In genomic region chr9:27117489-27118135, GRCh38 we compare ENCODE assay signal across 13 cellular contexts. TPM values are rescaled to one million over a fixed set of nuclear protein-coding genes. Genes with fewer than 3 reads are reported as not detected.
A peak's percentile ranks its signal among the peaks of the same experiment; 100 is the strongest.
DNase-seq lines count a peak whose midpoint lies in the region; ATAC-seq and TF ChIP-seq lines count a peak whose summit lies in the region.
"Had no signal": no experiment of that assay in that cellular context is flagged by ENCODE, and none has a peak within 500 bp of the region (broad histone marks: within the 10 kb centered on the region; RNA-seq: fewer than 3 reads in every experiment).

No MANE protein-coding gene starts in this region.

- no peaks in the 10 kb centered on the region for H3K27me3 ChIP-seq in esophagus muscularis mucosa
- no peaks in the 10 kb centered on the region for H3K27me3 ChIP-seq in mucosa of rectum (ENCODE audit: control insufficient read depth in 2 of 2, insufficient read depth in 2 of 2, low read length in 2 of 2)
- no peaks in the 10 kb centered on the region for H3K27me3 ChIP-seq in SK-N-SH (ENCODE audit: insufficient read depth)

- no peaks in the 10 kb centered on the region for H3K79me2 ChIP-seq in SK-N-SH (ENCODE audit: insufficient read depth)

- no peaks in the 10 kb centered on the region for H4K20me1 ChIP-seq in SK-N-SH (ENCODE audit: insufficient read depth)

- H3K27ac Mint-ChIP-seq in stimulated activated memory B cell treated with anti-CD40 and anti-IgM and Interleukin-4, amounts not matched to agents 10 μg/mL and 1 μg/mL and 100 μg/mL, for 72 hours, result no peak overlapping the region
- H3K27ac Mint-ChIP-seq: CD4-positive, CD25-positive, alpha-beta regulatory T cell had no signal

- H3K36me3 ChIP-seq in esophagus muscularis mucosa (no peaks in the 10 kb centered on the region), mucosa of rectum (ENCODE audit: control insufficient read depth in 2 of 2, insufficient read depth in 2 of 2, low read length in 2 of 2) (no peaks in the 10 kb centered on the region), SK-N-SH (replicated peaks in 1 of 2; ENCODE audit: control insufficient read depth in 1 of 2, insufficient read depth in 2 of 2, low read length in 1 of 2) (no peaks in the 10 kb centered on the region)

- CTCF ChIA-PET in SK-N-SH (lab: Yijun Ruan, JAX), result no interaction called here

- H2AFZ ChIP-seq in SK-N-SH (ENCODE audit: low read depth), result no peak overlapping the region

- POLR2A ChIA-PET in SK-N-SH (lab: Yijun Ruan, JAX), result no interaction called here

- intact Hi-C loops in esophagus muscularis mucosa (cut with DNase I), result no loop called here

- peaks cover 3% of the 10 kb centered on the region for H3K9me3 Mint-ChIP-seq in stimulated activated memory B cell treated with anti-CD40 and anti-IgM and Interleukin-4, amounts not matched to agents 10 μg/mL and 1 μg/mL and 100 μg/mL, for 72 hours

- peaks cover under 1% of the 10 kb centered on the region for H3K27me3 Mint-ChIP-seq in stimulated activated memory B cell treated with anti-CD40 and anti-IgM and Interleukin-4, amounts not matched to agents 10 μg/mL and 1 μg/mL and 100 μg/mL, for 72 hours
- H3K27me3 Mint-ChIP-seq: CD4-positive, CD25-positive, alpha-beta regulatory T cell had no signal

- H3K4me1 ChIP-seq in esophagus muscularis mucosa (peaks cover 5 to 24% (median 13%) of the 10 kb centered on the region in 4 donors), mucosa of rectum (ENCODE audit: control insufficient read depth in 2 of 2, insufficient read depth in 2 of 2, low read length in 2 of 2) (peaks cover 0 to 4% of the 10 kb centered on the region in 2 donors), SK-N-SH (ENCODE audit: control insufficient read depth in 1 of 2, insufficient read depth in 2 of 2, low read depth in 1 of 2, low read length in 1 of 2) (peaks cover 0 to 14% of the 10 kb centered on the region in 2 experiments; a peak in 1 of 4 replicates)

- WGBS in esophagus muscularis mucosa, result 62% methylated on average over 10 of the region's 10 CpGs
- 78% methylated on average over 10 of the region's 10 CpGs for WGBS in SK-N-SH (ENCODE audit: low lambda C conversion rate)

- no peak for TF ChIP-seq EP300 in esophagus muscularis mucosa (IDR thresholded peaks at IDR 0.05)
- TF ChIP-seq EP300 in SK-N-SH (IDR thresholded peaks at IDR 0.05; ENCODE audit: borderline replicate concordance in 1 of 2, low read depth in 1 of 2, low read length in 1 of 2), result no peak

- TF ChIP-seq POLR2A in esophagus muscularis mucosa (IDR thresholded peaks at IDR 0.05; ENCODE audit: low read depth), result no peak

- ATAC-seq in HG03159 (IDR thresholded peaks at IDR 0.05; ENCODE audit: unreplicated experiment), result no peak
- ATAC-seq in stimulated activated memory B cell treated with anti-CD40 and anti-IgM and Interleukin-4, amounts not matched to agents 10 μg/mL and 1 μg/mL and 100 μg/mL, for 72 hours, result no peak

- H3K4me2 ChIP-seq in SK-N-SH, result no peak overlapping the region

- peak overlapping the region; percentile 0 to 58 (median 44) for H3K27ac ChIP-seq in esophagus muscularis mucosa (replicated peaks in 1 of 4)
- peak overlapping the region; percentile 61 to 66 for H3K27ac ChIP-seq in mucosa of rectum (ENCODE audit: low read depth in 2 of 2, low read length in 2 of 2)
- no peak overlapping the region for H3K27ac ChIP-seq in SK-N-SH (ENCODE audit: low read depth in 2 of 2, low read length in 1 of 2)
- H3K27ac ChIP-seq: HL-60 had no signal

- H3K4me1 Mint-ChIP-seq in stimulated activated memory B cell treated with anti-CD40 and anti-IgM and Interleukin-4, amounts not matched to agents 10 μg/mL and 1 μg/mL and 100 μg/mL, for 72 hours, result no peaks in the 10 kb centered on the region
- H3K4me1 Mint-ChIP-seq: CD4-positive, CD25-positive, alpha-beta regulatory T cell had no signal

- H3K9ac ChIP-seq in mucosa of rectum (ENCODE audit: low read depth in 1 of 2, low read length in 2 of 2) (no peak overlapping the region), SK-N-SH (no peak overlapping the region)

- H3K36me3 Mint-ChIP-seq in stimulated activated memory B cell treated with anti-CD40 and anti-IgM and Interleukin-4, amounts not matched to agents 10 μg/mL and 1 μg/mL and 100 μg/mL, for 72 hours, result no peaks in the 10 kb centered on the region
- H3K36me3 Mint-ChIP-seq: CD4-positive, CD25-positive, alpha-beta regulatory T cell had no signal

- H3K9me3 ChIP-seq in esophagus muscularis mucosa (no peaks in the 10 kb centered on the region), mucosa of rectum (ENCODE audit: control insufficient read depth in 2 of 2, low read length in 2 of 2) (no peaks in the 10 kb centered on the region), SK-N-SH (no peaks in the 10 kb centered on the region)

- no peak overlapping the region for H3K4me3 ChIP-seq in esophagus muscularis mucosa
- H3K4me3 ChIP-seq in mucosa of rectum (ENCODE audit: low read length in 2 of 2), result no peak overlapping the region
- no peak overlapping the region for H3K4me3 ChIP-seq in SK-N-SH (ENCODE audit: low read depth in 2 of 2, low read length in 1 of 2)

- peaks cover 8% of the 10 kb centered on the region for H3F3A ChIP-seq in SK-N-SH (replicated peaks; ENCODE audit: insufficient read depth)

- TF ChIP-seq CTCF in esophagus muscularis mucosa (IDR thresholded peaks at IDR 0.05), result no peak
- TF ChIP-seq CTCF in SK-N-SH (IDR thresholded peaks at IDR 0.05), result no peak

- H3K4me3 Mint-ChIP-seq in stimulated activated memory B cell treated with anti-CD40 and anti-IgM and Interleukin-4, amounts not matched to agents 10 μg/mL and 1 μg/mL and 100 μg/mL, for 72 hours, result no peak overlapping the region
- H3K4me3 Mint-ChIP-seq: CD4-positive, CD25-positive, alpha-beta regulatory T cell had no signal

- DNase-seq in COR-L47 (lab: John Stamatoyannopoulos, UW), result peak; percentile 74
- DNase-seq in NCI-H510A treated with DMSO at 0.1 percent for 48 hours (lab: John Stamatoyannopoulos, UW), result peak; percentile 21
- no peak for DNase-seq in esophagus muscularis mucosa (ENCODE audit: extremely low spot score)
- DNase-seq in DMS114 treated with DMSO at 0.1 percent for 48 hours (lab: John Stamatoyannopoulos, UW; ENCODE audit: unreplicated experiment), result no peak
- no peak for DNase-seq in SK-N-SH
- DNase-seq: activated T-cell treated with anti-CD3 and anti-CD28 coated beads, Interleukin-2, amount 50 U/mL, for 1 hour; CD4-positive, CD25-positive, alpha-beta regulatory T cell; posterior cingulate gyrus had no signal

- H3K9me2 ChIP-seq in SK-N-SH, result no peaks in the 10 kb centered on the region

- TF ChIP-seq RAD21 in SK-N-SH (IDR thresholded peaks at IDR 0.05; ENCODE audit: low read length), result no peak

TF ChIP-seq in SK-N-SH, 30 proteins besides CTCF, POLR2A, EP300 and RAD21:
- no peak for TF ChIP-seq YY1 (IDR thresholded peaks at IDR 0.05; ENCODE audit: low read depth)
- TF ChIP-seq USF2 (IDR thresholded peaks at IDR 0.05; ENCODE audit: borderline replicate concordance, low read depth, low read length), result no peak
- TF ChIP-seq MEF2A (IDR thresholded peaks at IDR 0.05; ENCODE audit: borderline replicate concordance, low read depth), result no peak
- TF ChIP-seq FOXJ3 (CRISPR knock-in tag; IDR thresholded peaks at IDR 0.05), result no peak
- no peak for TF ChIP-seq SMC3 (IDR thresholded peaks at IDR 0.05; ENCODE audit: low read depth, low read length)
- TF ChIP-seq RFX5 (IDR thresholded peaks at IDR 0.05; ENCODE audit: low read length), result no peak
- no peak for TF ChIP-seq ZBTB33 (IDR thresholded peaks at IDR 0.05; ENCODE audit: borderline replicate concordance, low read depth)

RNA-seq across cellular contexts. Expression of gene TEK, which starts 8.6 kb away (rescaled TPM):
- total RNA-seq in esophagus muscularis mucosa, result 10 to 100 TPM in 3 of 4 donors, 1 to 10 TPM in 1; 7.5 to 17.4 (median 15.5) TPM
- 0.03 and 0.10 TPM in 2 replicates for polyA plus RNA-seq in SK-N-SH (2012; rRNA removed)
- 0.04 and 0.08 TPM in 2 replicates for polyA plus RNA-seq in SK-N-SH (2012; cell fraction: cytosol; rRNA removed)
- 0.08 and 0.11 TPM in 2 replicates for polyA plus RNA-seq in SK-N-SH (2012; cell fraction: nucleus; rRNA removed)
- total RNA-seq: CD4-positive, CD25-positive, alpha-beta regulatory T cell; epithelial cell of proximal tubule had no signal
- polyA plus RNA-seq: CD4-positive, CD25-positive, alpha-beta regulatory T cell had no signal

Comparison
In these comparisons a context has a peak if more than half of its experiments do, and no peak if none do; other contexts are left out.
1. DNase-seq: peak in COR-L47 (single experiment) and NCI-H510A treated with DMSO at 0.1 percent for 48 hours (single experiment); none in esophagus muscularis mucosa (single experiment), DMS114 treated with DMSO at 0.1 percent for 48 hours (single experiment) and SK-N-SH (single experiment).
2. H3K27ac ChIP-seq: peak in esophagus muscularis mucosa (4 of 4) and mucosa of rectum (2 of 2); none in SK-N-SH (0 of 2).